In the genomic region with DNA sequence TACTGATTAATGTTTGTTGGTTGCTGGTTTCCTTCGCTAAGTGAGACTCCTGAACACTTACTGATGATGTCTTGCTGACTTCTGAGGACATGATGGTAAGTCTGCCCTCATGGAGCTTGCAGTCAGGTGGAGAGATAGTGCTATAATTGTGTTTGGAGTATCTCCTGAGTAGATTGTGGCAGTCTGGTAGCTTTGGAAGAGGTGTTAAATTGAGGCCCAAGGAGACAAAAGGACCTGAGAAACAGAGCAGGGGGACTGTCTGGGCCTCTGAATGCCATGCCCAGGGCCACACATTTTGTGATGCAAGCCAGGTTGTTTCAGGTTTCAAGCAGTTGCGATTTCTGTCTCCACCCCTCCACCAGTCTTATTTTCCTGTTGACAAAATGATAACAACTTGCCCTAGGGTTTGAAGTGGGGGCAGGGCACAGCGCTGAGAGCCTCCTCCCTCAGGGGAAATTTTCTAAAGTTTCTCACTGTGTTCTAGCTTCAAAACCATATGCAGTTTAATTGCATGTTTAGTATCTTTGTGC, we compare ENCODE assay signal across 10 cellular contexts. TPM values are rescaled to one million over a fixed set of nuclear protein-coding genes. Genes with fewer than 3 reads are reported as not detected.
DNase-seq lines count a peak whose midpoint lies in the region; ATAC-seq and TF ChIP-seq lines count a peak whose summit lies in the region.
"Had no signal": no experiment of that assay in that cellular context is flagged by ENCODE, and none has a peak within 500 bp of the region (broad histone marks: within the 10 kb centered on the region; RNA-seq: fewer than 3 reads in every experiment).

No MANE protein-coding gene starts in this region.

- H3K4me1 Mint-ChIP-seq in activated T-cell treated with anti-CD3 and anti-CD28 coated beads, Interleukin-2, amount 50 U/mL, for 24 hours (ENCODE audit: low read depth) = peaks cover 93% of the 10 kb centered on the region

- H3K27ac ChIP-seq in lower lobe of right lung (peak overlapping the region; percentile 47), upper lobe of right lung (peak overlapping the region; percentile 74), prostate gland (no peak overlapping the region)
- H3K27ac ChIP-seq: epithelial cell of prostate had no signal

- peak; percentile 49 for DNase-seq in activated gamma-delta T cell treated with Interleukin-2 at 50 U/mL for 16 hours
- no peak for DNase-seq in activated gamma-delta T cell (lab: John Stamatoyannopoulos, UW)
- peak; percentile 71 for DNase-seq in activated T-cell treated with anti-CD3 and anti-CD28 coated beads, Interleukin-2, amount 50 U/mL, for 24 hours
- peak; percentile 60 for DNase-seq in lower lobe of right lung
- no peak for DNase-seq in upper lobe of right lung
- no peak for DNase-seq in prostate gland (ENCODE audit: low spot score)
- DNase-seq in NCI-H446 (lab: John Stamatoyannopoulos, UW) = no peak
- DNase-seq: Kasumi-1 had no signal

- intact Hi-C loops in lower lobe of right lung (cut with DNase I) = no loop called here
- intact Hi-C loops in upper lobe of right lung (cut with DNase I) = no loop called here
- intact Hi-C loops in prostate gland (cut with DNase I) = no loop called here

- H3K4me1 ChIP-seq in lower lobe of right lung (peaks cover 98% of the 10 kb centered on the region), upper lobe of right lung (peaks cover 92% of the 10 kb centered on the region), prostate gland (replicated peaks) (peaks cover 7% of the 10 kb centered on the region)

- peaks cover 3% of the 10 kb centered on the region for H3K9me3 Mint-ChIP-seq in activated T-cell treated with anti-CD3 and anti-CD28 coated beads, Interleukin-2, amount 50 U/mL, for 24 hours

- H3K4me3 Mint-ChIP-seq in activated T-cell treated with anti-CD3 and anti-CD28 coated beads, Interleukin-2, amount 50 U/mL, for 24 hours = peak overlapping the region; percentile 57

- no peak overlapping the region for H3K4me3 ChIP-seq in lower lobe of right lung
- no peak overlapping the region for H3K4me3 ChIP-seq in upper lobe of right lung
- H3K4me3 ChIP-seq in prostate gland = no peak overlapping the region

- H3K36me3 ChIP-seq in lower lobe of right lung (no peaks in the 10 kb centered on the region), upper lobe of right lung (no peaks in the 10 kb centered on the region), prostate gland (no peaks in the 10 kb centered on the region)

- no peak for TF ChIP-seq POLR2A in prostate gland (IDR thresholded peaks at IDR 0.05)

- ATAC-seq in lower lobe of right lung = peak; percentile 19 to 70
- ATAC-seq in upper lobe of right lung = peak; percentile 42
- ATAC-seq in HG02588 (IDR thresholded peaks at IDR 0.05; ENCODE audit: unreplicated experiment) = no peak

- WGBS in prostate gland = 59% methylated on average over 3 of the region's 3 CpGs

- no peaks in the 10 kb centered on the region for H3K27me3 Mint-ChIP-seq in activated T-cell treated with anti-CD3 and anti-CD28 coated beads, Interleukin-2, amount 50 U/mL, for 24 hours

- H3K27me3 ChIP-seq in lower lobe of right lung (ENCODE audit: low read depth) (no peaks in the 10 kb centered on the region), upper lobe of right lung (no peaks in the 10 kb centered on the region), prostate gland (replicated peaks; ENCODE audit: insufficient read depth) (no peaks in the 10 kb centered on the region)

- TF ChIP-seq CTCF in lower lobe of right lung (IDR thresholded peaks at IDR 0.05) (no peak), upper lobe of right lung (IDR thresholded peaks at IDR 0.05) (no peak), prostate gland (IDR thresholded peaks at IDR 0.05) (no peak)

- peak overlapping the region; percentile 87 for H3K27ac Mint-ChIP-seq in activated T-cell treated with anti-CD3 and anti-CD28 coated beads, Interleukin-2, amount 50 U/mL, for 24 hours

- peaks cover 38% of the 10 kb centered on the region for H3K36me3 Mint-ChIP-seq in activated T-cell treated with anti-CD3 and anti-CD28 coated beads, Interleukin-2, amount 50 U/mL, for 24 hours (ENCODE audit: low read depth)

- H3K9me3 ChIP-seq in lower lobe of right lung (no peaks in the 10 kb centered on the region), upper lobe of right lung (no peaks in the 10 kb centered on the region), prostate gland (no peaks in the 10 kb centered on the region)

RNA-seq across cellular contexts. Expression of gene SMAD3, which starts 16.7 kb away (rescaled TPM):
- total RNA-seq in lower lobe of right lung (25.7 TPM), upper lobe of right lung (31.6 TPM), prostate gland (10 to 100 TPM; 30.6 to 45.4 TPM)

Comparison
In these comparisons a context has a peak if more than half of its experiments do, and no peak if none do; other contexts are left out.
1. DNase-seq: peak in activated gamma-delta T cell treated with Interleukin-2 at 50 U/mL for 16 hours (single experiment), activated T-cell treated with anti-CD3 and anti-CD28 coated beads, Interleukin-2, amount 50 U/mL, for 24 hours (single experiment) and lower lobe of right lung (single experiment); none in activated gamma-delta T cell (single experiment), upper lobe of right lung (single experiment), prostate gland (single experiment) and NCI-H446 (0 of 2).
2. H3K27ac ChIP-seq: peak in lower lobe of right lung (single experiment) and upper lobe of right lung (single experiment); none in prostate gland (0 of 2).